In the genomic region with DNA sequence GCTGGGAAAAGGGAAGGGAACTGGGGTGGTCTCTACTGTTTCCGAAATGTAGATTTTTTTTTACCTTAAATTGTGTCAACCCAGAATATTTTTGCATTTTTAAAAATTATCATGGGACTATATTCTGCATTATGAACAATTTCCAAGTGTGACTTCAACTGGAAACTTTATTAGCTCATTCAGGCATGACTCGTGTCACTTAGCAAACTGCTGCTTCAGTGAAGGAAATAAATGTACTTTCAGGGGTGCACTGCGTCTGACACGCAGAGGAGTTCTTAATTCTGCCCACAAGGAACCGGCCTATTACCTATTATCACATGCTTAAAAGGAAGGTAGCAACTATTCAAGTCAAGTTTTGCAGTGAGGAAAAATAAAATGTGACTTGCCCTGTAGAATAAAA, we compare ENCODE assay signal across 16 cellular contexts.
DNase-seq lines count a peak whose midpoint lies in the region; ATAC-seq and TF ChIP-seq lines count a peak whose summit lies in the region.
"Had no signal": no experiment of that assay in that cellular context is flagged by ENCODE, and none has a peak within 500 bp of the region (broad histone marks: within the 10 kb centered on the region; RNA-seq: fewer than 3 reads in every experiment).

No MANE protein-coding gene starts in this region.

- ATAC-seq in GM18907 (IDR thresholded peaks at IDR 0.05; ENCODE audit: unreplicated experiment), result peak; percentile 38
- peak; percentile 62 for ATAC-seq in activated naive CD8-positive, alpha-beta T cell treated with anti-CD3 and anti-CD28 coated beads, Interleukin-2, amount 50 U/mL, for 24 hours
- ATAC-seq in GM18517 (IDR thresholded peaks at IDR 0.05; ENCODE audit: unreplicated experiment), result no peak

- WGBS in thyroid gland, 2 donors, result 57 to 83% methylated on average over 5 of the region's 5 CpGs

- no peaks in the 10 kb centered on the region for H3K27me3 ChIP-seq in thyroid gland
- H3K27me3 ChIP-seq: brain microvascular endothelial cell, upper lobe of left lung had no signal

- no peaks in the 10 kb centered on the region for H3K36me3 Mint-ChIP-seq in activated naive CD8-positive, alpha-beta T cell treated with anti-CD3 and anti-CD28 coated beads, Interleukin-2, amount 50 U/mL, for 24 hours (ENCODE audit: low read depth)
- H3K36me3 Mint-ChIP-seq: naive B cell had no signal

- peaks cover 50% of the 10 kb centered on the region for H3K4me1 Mint-ChIP-seq in activated naive CD8-positive, alpha-beta T cell treated with anti-CD3 and anti-CD28 coated beads, Interleukin-2, amount 50 U/mL, for 24 hours

- H3K9me3 ChIP-seq in thyroid gland, result no peaks in the 10 kb centered on the region
- H3K9me3 ChIP-seq: upper lobe of left lung had no signal

- no peak overlapping the region for H3K4me3 ChIP-seq in thyroid gland (replicated peaks in 1 of 3)
- H3K4me3 ChIP-seq: SK-N-MC, upper lobe of left lung had no signal

- H3K4me1 ChIP-seq in thyroid gland, result peaks cover 45 to 58% of the 10 kb centered on the region in 2 donors

- DNase-seq in stimulated activated CD4-positive, alpha-beta T cell treated with anti-CD3 and anti-CD28 coated beads, Interleukin-4, amount 100 ng/mL, for 24 hours, result peak; percentile 19
- no peak for DNase-seq in stimulated activated CD4-positive, alpha-beta T cell treated with anti-CD3 and anti-CD28 coated beads, Interleukin-4, amount 100 ng/mL, for 1 hour
- no peak for DNase-seq in activated naive CD8-positive, alpha-beta T cell treated with anti-CD3 and anti-CD28 coated beads, Interleukin-2, amount 50 U/mL, for 24 hours
- no peak for DNase-seq in thyroid gland
- DNase-seq in head of caudate nucleus, result no peak
- DNase-seq: activated CD4-positive, alpha-beta T cell treated with anti-CD3 and anti-CD28 coated beads for 4 hours; activated T-cell treated with anti-CD3 and anti-CD28 coated beads, Interleukin-2, amount 50 U/mL, for 48 hours; brain microvascular endothelial cell; naive B cell; NCI-H2227 treated with DMSO at 0.1 percent for 48 hours; NCI-H82; stimulated activated naive CD4-positive, alpha-beta T cell treated with Interleukin-2 at 50 U/mL for 16 hours had no signal

- H3K27ac Mint-ChIP-seq in activated naive CD8-positive, alpha-beta T cell treated with anti-CD3 and anti-CD28 coated beads, Interleukin-2, amount 50 U/mL, for 24 hours, result peak overlapping the region; percentile 25

- H3K36me3 ChIP-seq in thyroid gland, result no peaks in the 10 kb centered on the region
- H3K36me3 ChIP-seq: brain microvascular endothelial cell, upper lobe of left lung had no signal

- H3K9me3 Mint-ChIP-seq in activated naive CD8-positive, alpha-beta T cell treated with anti-CD3 and anti-CD28 coated beads, Interleukin-2, amount 50 U/mL, for 24 hours, result no peaks in the 10 kb centered on the region
- H3K9me3 Mint-ChIP-seq: naive B cell had no signal

- H3K27me3 Mint-ChIP-seq in activated naive CD8-positive, alpha-beta T cell treated with anti-CD3 and anti-CD28 coated beads, Interleukin-2, amount 50 U/mL, for 24 hours, result no peaks in the 10 kb centered on the region
- H3K27me3 Mint-ChIP-seq: naive B cell had no signal

- TF ChIP-seq POLR2A in thyroid gland (IDR thresholded peaks at IDR 0.05), result no peak

- H3K4me3 Mint-ChIP-seq in activated naive CD8-positive, alpha-beta T cell treated with anti-CD3 and anti-CD28 coated beads, Interleukin-2, amount 50 U/mL, for 24 hours, result no peak overlapping the region
- H3K4me3 Mint-ChIP-seq: naive B cell had no signal

- H3K27ac ChIP-seq in thyroid gland, result peak overlapping the region; percentile 28 to 79 (median 50)
- H3K27ac ChIP-seq: brain microvascular endothelial cell, SK-N-MC had no signal

- TF ChIP-seq CTCF in thyroid gland (IDR thresholded peaks at IDR 0.05), result no peak

- intact Hi-C loops in thyroid gland (cut with DNase I) (loop anchor here (10.0 kb wide), 1 partner anchor 60 kb away; no protein-coding TSS in a partner anchor), head of caudate nucleus (cut with DNase I) (no loop called here)
